Comparison of ENCODE assay signal across 31 cellular contexts in genomic region chr18:58253871-58254270, GRCh38.
DNase-seq lines count a peak whose midpoint lies in the region; ATAC-seq and TF ChIP-seq lines count a peak whose summit lies in the region.
"Had no signal": no experiment of that assay in that cellular context is flagged by ENCODE, and none has a peak within 500 bp of the region (broad histone marks: within the 10 kb centered on the region; RNA-seq: fewer than 3 reads in every experiment).

No MANE protein-coding gene starts in this region.

- H3K9me2 ChIP-seq in GM23338 (ENCODE audit: insufficient read depth) = no peaks in the 10 kb centered on the region

- H3K27ac ChIP-seq in GM23338 (ENCODE audit: low read depth) (no peak overlapping the region), SJCRH30 (peak overlapping the region; percentile 14; the same call in 1 of the 2 replicates), psoas muscle (peak overlapping the region; percentile 93)
- H3K27ac ChIP-seq: breast epithelium, ovary, testis, vagina had no signal

- no peaks in the 10 kb centered on the region; the same call in 1 of the 2 replicates for H4K20me1 ChIP-seq in GM23338 (replicated peaks; ENCODE audit: insufficient read depth)

- H2AFZ ChIP-seq in GM23338 = no peak overlapping the region

- H3K27ac Mint-ChIP-seq in GM23338 = no peak overlapping the region
- peak overlapping the region; percentile 94 for H3K27ac Mint-ChIP-seq in glutamatergic neuron (ENCODE audit: unreplicated experiment)
- H3K27ac Mint-ChIP-seq: activated CD4-positive, alpha-beta T cell treated with anti-CD3 and anti-CD28 coated beads, Interleukin-2, amount 10 ng/mL, durations not matched to agents 7 days and 5 days; activated naive CD4-positive, alpha-beta T cell treated with anti-CD3 and anti-CD28 coated beads, Interleukin-2, amount 50 U/mL, for 72 hours; CD8-positive, alpha-beta T cell; stimulated activated naive CD8-positive, alpha-beta T cell treated with anti-CD3 and anti-CD28 coated beads, Interleukin-15, Interleukin-2, amounts not matched to agents 100 ng/mL and 50 ng/mL, for 24 hours; T-cell had no signal

- H3K4me3 ChIP-seq in GM23338 = no peak overlapping the region
- H3K4me3 ChIP-seq in SJCRH30 = no peak overlapping the region
- H3K4me3 ChIP-seq in psoas muscle = no peak overlapping the region
- H3K4me3 ChIP-seq: breast epithelium, lung, ovary, testis, vagina had no signal

- peaks cover 31% of the 10 kb centered on the region; the same call in 1 of the 2 replicates for H3K79me2 ChIP-seq in GM23338 (replicated peaks; ENCODE audit: insufficient read depth)

- H3K9me3 ChIP-seq in SJCRH30 (replicated peaks) = no peaks in the 10 kb centered on the region
- no peaks in the 10 kb centered on the region for H3K9me3 ChIP-seq in psoas muscle
- H3K9me3 ChIP-seq: BE2C, breast epithelium, ovary, testis, vagina had no signal

- no peak for DNase-seq in GM23338 (ENCODE audit: low spot score)
- no peak for DNase-seq in SJCRH30
- no peak for DNase-seq in glutamatergic neuron
- no peak for DNase-seq in psoas muscle
- no peak for DNase-seq in NCI-H2227 treated with DMSO at 0.1 percent for 48 hours (lab: John Stamatoyannopoulos, UW)
- DNase-seq in stimulated activated CD4-positive, alpha-beta T cell treated with anti-CD3 and anti-CD28 coated beads, Interleukin-4, amount 100 ng/mL, for 24 hours = no peak
- no peak for DNase-seq in iPS-NIHi7 (ENCODE audit: extremely low spot score)
- DNase-seq: activated CD4-positive, alpha-beta T cell treated with anti-CD3 and anti-CD28 coated beads, Interleukin-2, amount 10 ng/mL, durations not matched to agents 7 days and 5 days; BE2C; CD8-positive, alpha-beta T cell; DMS153; HCEC 1CT; MV-4-11; NCI-H1436 treated with DMSO at 0.1 percent for 48 hours; NCI-H2107; NCI-H446; NCI-H774; nephron progenitor cell; ovary; SIG-M5; stimulated activated CD4-positive, alpha-beta T cell treated with anti-CD3 and anti-CD28 coated beads, Interleukin-1b, Interleukin-23, amount 100 ng/mL, for 48 hours; T-cell; testis had no signal

- WGBS in psoas muscle, 3 donors = 96 to 100% (median 96%) methylated on average over 1 of the region's 1 CpG

- H3K36me3 ChIP-seq in GM23338 (ENCODE audit: insufficient read depth) = no peaks in the 10 kb centered on the region
- no peaks in the 10 kb centered on the region for H3K36me3 ChIP-seq in SJCRH30
- no peaks in the 10 kb centered on the region for H3K36me3 ChIP-seq in psoas muscle (ENCODE audit: insufficient read depth in 1 of 2, low read depth in 1 of 2)
- H3K36me3 ChIP-seq: BE2C, ovary, vagina had no signal

- intact Hi-C loops in psoas muscle (cut with DNase I) = loop anchor here (2.0 to 5.0 kb wide), 2 partner anchors 63 to 69 kb away; no protein-coding TSS in a partner anchor

- ATAC-seq in GM23338 (no peak), psoas muscle (no peak), GM18858 (IDR thresholded peaks at IDR 0.05; ENCODE audit: unreplicated experiment) (no peak)
- ATAC-seq: activated naive CD4-positive, alpha-beta T cell treated with anti-CD3 and anti-CD28 coated beads, Interleukin-2, amount 50 U/mL, for 72 hours; CD8-positive, alpha-beta T cell; HepG2; T-cell had no signal

- H3K4me3 Mint-ChIP-seq in GM23338 (no peak overlapping the region), glutamatergic neuron (ENCODE audit: unreplicated experiment) (no peak overlapping the region)
- H3K4me3 Mint-ChIP-seq: activated CD4-positive, alpha-beta T cell treated with anti-CD3 and anti-CD28 coated beads, Interleukin-2, amount 10 ng/mL, durations not matched to agents 7 days and 5 days; CD8-positive, alpha-beta T cell; nephron progenitor cell; stimulated activated naive CD8-positive, alpha-beta T cell treated with anti-CD3 and anti-CD28 coated beads, Interleukin-15, Interleukin-2, amounts not matched to agents 100 ng/mL and 50 ng/mL, for 24 hours; T-cell had no signal

- no peaks in the 10 kb centered on the region for H3K27me3 ChIP-seq in GM23338 (ENCODE audit: insufficient read depth)
- H3K27me3 ChIP-seq in SJCRH30 = no peaks in the 10 kb centered on the region
- H3K27me3 ChIP-seq in psoas muscle (ENCODE audit: insufficient read depth in 3 of 3, low read length in 2 of 3) = no peaks in the 10 kb centered on the region
- H3K27me3 ChIP-seq: BE2C, breast epithelium, ovary, testis, vagina had no signal

- no peaks in the 10 kb centered on the region for H3F3A ChIP-seq in GM23338 (replicated peaks; ENCODE audit: low read depth)

- H3K27me3 Mint-ChIP-seq in GM23338 (ENCODE audit: insufficient read depth, low read depth, poor library complexity) (peaks cover 7% of the 10 kb centered on the region), glutamatergic neuron (ENCODE audit: unreplicated experiment) (peaks cover 16% of the 10 kb centered on the region)
- H3K27me3 Mint-ChIP-seq: activated CD4-positive, alpha-beta T cell treated with anti-CD3 and anti-CD28 coated beads, Interleukin-2, amount 10 ng/mL, durations not matched to agents 7 days and 5 days; stimulated activated naive CD8-positive, alpha-beta T cell treated with anti-CD3 and anti-CD28 coated beads, Interleukin-15, Interleukin-2, amounts not matched to agents 100 ng/mL and 50 ng/mL, for 24 hours had no signal

- peaks cover 45% of the 10 kb centered on the region for H3K4me1 ChIP-seq in GM23338 (ENCODE audit: insufficient read depth)
- peaks cover 4% of the 10 kb centered on the region; the same call in 1 of the 2 replicates for H3K4me1 ChIP-seq in SJCRH30
- H3K4me1 ChIP-seq in psoas muscle = peaks cover 6% of the 10 kb centered on the region
- H3K4me1 ChIP-seq: BE2C, breast epithelium, testis, vagina had no signal

- peak overlapping the region; percentile 75 for H3K4me2 ChIP-seq in GM23338

- H3K4me1 Mint-ChIP-seq in GM23338 (peaks cover 54% of the 10 kb centered on the region), glutamatergic neuron (ENCODE audit: low read depth, unreplicated experiment) (peaks cover 50% of the 10 kb centered on the region)
- H3K4me1 Mint-ChIP-seq: activated CD4-positive, alpha-beta T cell treated with anti-CD3 and anti-CD28 coated beads, Interleukin-2, amount 10 ng/mL, durations not matched to agents 7 days and 5 days; T-cell had no signal

- H3K36me3 Mint-ChIP-seq in GM23338 (ENCODE audit: low read depth) (peaks cover 12% of the 10 kb centered on the region; the same call in 2 of the 3 replicates), glutamatergic neuron (ENCODE audit: unreplicated experiment) (no peaks in the 10 kb centered on the region)
- H3K36me3 Mint-ChIP-seq: activated naive CD4-positive, alpha-beta T cell treated with anti-CD3 and anti-CD28 coated beads, Interleukin-2, amount 50 U/mL, for 72 hours; CD8-positive, alpha-beta T cell; WTC11 had no signal

- H3K9me3 Mint-ChIP-seq in GM23338 (no peaks in the 10 kb centered on the region), glutamatergic neuron (ENCODE audit: unreplicated experiment) (peaks cover 22% of the 10 kb centered on the region)
- H3K9me3 Mint-ChIP-seq: activated CD4-positive, alpha-beta T cell treated with anti-CD3 and anti-CD28 coated beads, Interleukin-2, amount 10 ng/mL, durations not matched to agents 7 days and 5 days; activated naive CD4-positive, alpha-beta T cell treated with anti-CD3 and anti-CD28 coated beads, Interleukin-2, amount 50 U/mL, for 72 hours; CD8-positive, alpha-beta T cell; nephron progenitor cell; stimulated activated naive CD8-positive, alpha-beta T cell treated with anti-CD3 and anti-CD28 coated beads, Interleukin-15, Interleukin-2, amounts not matched to agents 100 ng/mL and 50 ng/mL, for 24 hours; T-cell; WTC11 had no signal

- TF ChIP-seq CTCF in GM23338 (conservative IDR thresholded peaks at IDR 0.05; ENCODE audit: low read depth in 2 of 2) (no peak), glutamatergic neuron (IDR thresholded peaks at IDR 0.05; ENCODE audit: partially characterized antibody, unreplicated experiment) (no peak), psoas muscle (IDR thresholded peaks at IDR 0.05) (no peak)

TF ChIP-seq in GM23338, 12 proteins besides CTCF, POLR2A, EP300 and RAD21 (continues in another document):
- no peak for TF ChIP-seq REST (IDR thresholded peaks at IDR 0.05; ENCODE audit: unreplicated experiment)
- TF ChIP-seq NANOG (IDR thresholded peaks at IDR 0.05; ENCODE audit: borderline replicate concordance) = no peak
- TF ChIP-seq ZNF331 (CRISPR knock-in tag; IDR thresholded peaks at IDR 0.05; ENCODE audit: low read depth) = no peak
- TF ChIP-seq POLR2AphosphoS5 (IDR thresholded peaks at IDR 0.05; ENCODE audit: low read depth) = no peak
- no peak for TF ChIP-seq JUNB (IDR thresholded peaks at IDR 0.05; ENCODE audit: unreplicated experiment)
- no peak for TF ChIP-seq ETS1 (IDR thresholded peaks at IDR 0.05)
